ENCODE assay signal across 7 cellular contexts in genomic region chr12:71439613-71440392, GRCh38. TPM values are rescaled to one million over a fixed set of nuclear protein-coding genes. Genes with fewer than 3 reads are reported as not detected.
DNase-seq lines count a peak whose midpoint lies in the region; ATAC-seq and TF ChIP-seq lines count a peak whose summit lies in the region.

A gene with protein sequence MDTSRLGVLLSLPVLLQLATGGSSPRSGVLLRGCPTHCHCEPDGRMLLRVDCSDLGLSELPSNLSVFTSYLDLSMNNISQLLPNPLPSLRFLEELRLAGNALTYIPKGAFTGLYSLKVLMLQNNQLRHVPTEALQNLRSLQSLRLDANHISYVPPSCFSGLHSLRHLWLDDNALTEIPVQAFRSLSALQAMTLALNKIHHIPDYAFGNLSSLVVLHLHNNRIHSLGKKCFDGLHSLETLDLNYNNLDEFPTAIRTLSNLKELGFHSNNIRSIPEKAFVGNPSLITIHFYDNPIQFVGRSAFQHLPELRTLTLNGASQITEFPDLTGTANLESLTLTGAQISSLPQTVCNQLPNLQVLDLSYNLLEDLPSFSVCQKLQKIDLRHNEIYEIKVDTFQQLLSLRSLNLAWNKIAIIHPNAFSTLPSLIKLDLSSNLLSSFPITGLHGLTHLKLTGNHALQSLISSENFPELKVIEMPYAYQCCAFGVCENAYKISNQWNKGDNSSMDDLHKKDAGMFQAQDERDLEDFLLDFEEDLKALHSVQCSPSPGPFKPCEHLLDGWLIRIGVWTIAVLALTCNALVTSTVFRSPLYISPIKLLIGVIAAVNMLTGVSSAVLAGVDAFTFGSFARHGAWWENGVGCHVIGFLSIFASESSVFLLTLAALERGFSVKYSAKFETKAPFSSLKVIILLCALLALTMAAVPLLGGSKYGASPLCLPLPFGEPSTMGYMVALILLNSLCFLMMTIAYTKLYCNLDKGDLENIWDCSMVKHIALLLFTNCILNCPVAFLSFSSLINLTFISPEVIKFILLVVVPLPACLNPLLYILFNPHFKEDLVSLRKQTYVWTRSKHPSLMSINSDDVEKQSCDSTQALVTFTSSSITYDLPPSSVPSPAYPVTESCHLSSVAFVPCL (plus strand): TSS chr12:71439798. CDS start chr12:71440081, 283 bp downstream.

- POLR2A ChIA-PET in naive thymus-derived CD4-positive, alpha-beta T cell (lab: Charles Lee), result no interaction called here

- no peak within 1 kb of the TSS for H3K27ac Mint-ChIP-seq in naive thymus-derived CD4-positive, alpha-beta T cell

- H3K9me3 ChIP-seq in HUES6 (ENCODE audit: control insufficient read depth, insufficient read depth, low read depth, low read length), result peaks cover 19% of the 10 kb centered on the region
- peaks cover 0 to 11% (median 0%) of the 10 kb centered on the region in 3 experiments for H3K9me3 ChIP-seq in naive thymus-derived CD4-positive, alpha-beta T cell (ENCODE audit: control insufficient read depth in 2 of 3, low read length in 3 of 3)

- peaks cover 9 to 30% (median 22%) of the 10 kb centered on the region in 11 donors for H3K9me3 Mint-ChIP-seq in naive thymus-derived CD4-positive, alpha-beta T cell

- no peak within 1 kb of the TSS; the same call in 1 of the 2 replicates for H3K27ac ChIP-seq in HUES6 (ENCODE audit: low read depth, low read length)
- H3K27ac ChIP-seq in naive thymus-derived CD4-positive, alpha-beta T cell (ENCODE audit: low read depth, low read length), result no peak within 1 kb of the TSS

- peak within 1 kb of the TSS; percentile 74 for H3K9ac ChIP-seq in HUES6 (ENCODE audit: low read length)

- H3K27me3 ChIP-seq in HUES6 (ENCODE audit: control insufficient read depth, insufficient read depth, low read length), result peaks cover 64% of the 10 kb centered on the region
- H3K27me3 ChIP-seq in naive thymus-derived CD4-positive, alpha-beta T cell (ENCODE audit: control insufficient read depth in 2 of 2, insufficient read depth in 2 of 2, low read length in 2 of 2), result peaks cover 0 to 11% of the 10 kb centered on the region in 2 donors

- no peaks in the 10 kb centered on the region for H3K36me3 ChIP-seq in HUES6 (ENCODE audit: control insufficient read depth, insufficient read depth, low read length)
- no peaks in the 10 kb centered on the region for H3K36me3 ChIP-seq in naive thymus-derived CD4-positive, alpha-beta T cell (ENCODE audit: control insufficient read depth in 2 of 3, insufficient read depth in 3 of 3, low read length in 3 of 3)

- no peak for TF ChIP-seq CTCF in GM13976 (IDR thresholded peaks at IDR 0.05; ENCODE audit: borderline replicate concordance, control extremely low read depth, extremely low read depth, insufficient read depth, missing control alignments)

- H3K4me3 Mint-ChIP-seq in naive thymus-derived CD4-positive, alpha-beta T cell, result peak within 1 kb of the TSS; percentile 72 to 93 (median 84)

- H3K4me1 Mint-ChIP-seq in naive thymus-derived CD4-positive, alpha-beta T cell, result peaks cover 12 to 25% (median 22%) of the 10 kb centered on the region in 7 donors

- peaks cover 61 to 73% (median 69%) of the 10 kb centered on the region in 5 donors for H3K27me3 Mint-ChIP-seq in naive thymus-derived CD4-positive, alpha-beta T cell

- H3K4me3 ChIP-seq in HUES6 (ENCODE audit: low read depth, low read length), result peak within 1 kb of the TSS; percentile 65
- H3K4me3 ChIP-seq in naive thymus-derived CD4-positive, alpha-beta T cell (ENCODE audit: low read length), result peak within 1 kb of the TSS; percentile 17

- intact Hi-C loops in naive thymus-derived CD4-positive, alpha-beta T cell (cut with micrococcal nuclease), result no loop called here

- DNase-seq in GM13976 (ENCODE audit: low spot score) (peak; percentile 45), fibroblast of peridontal ligament (ENCODE audit: extremely low read depth) (peak; percentile 16), OCI-M2 (lab: John Stamatoyannopoulos, UW; ENCODE audit: unreplicated experiment) (no peak)
- peak; percentile 11 to 15 for DNase-seq in activated CD4-positive, alpha-beta T cell treated with anti-CD3 and anti-CD28 coated beads, Interleukin-2, amount 50 U/mL, for 48 hours
- DNase-seq in naive thymus-derived CD4-positive, alpha-beta T cell, result peak in 3 of 9 donors; percentile 7 to 24 (median 12)

- peaks cover 2 to 17% (median 7%) of the 10 kb centered on the region in 5 donors for H3K36me3 Mint-ChIP-seq in naive thymus-derived CD4-positive, alpha-beta T cell

- CTCF ChIA-PET in naive thymus-derived CD4-positive, alpha-beta T cell (lab: Charles Lee), result no interaction called here

- in situ Hi-C loops in GM13976 (cut with MboI; ENCODE audit: low sequenced_read_pairs, unreplicated experiment), result no loop called here

- ATAC-seq in naive thymus-derived CD4-positive, alpha-beta T cell, result peak; percentile 32
- ATAC-seq in HG02840 (IDR thresholded peaks at IDR 0.05; ENCODE audit: low FRiP score, unreplicated experiment), result no peak

- 0 out of 2 replicates have a peak, but pooled peaks cover 10% of the 10 kb centered on the region for H3K4me1 ChIP-seq in HUES6 (ENCODE audit: control insufficient read depth, insufficient read depth, low read length)
- H3K4me1 ChIP-seq in naive thymus-derived CD4-positive, alpha-beta T cell (ENCODE audit: control insufficient read depth in 2 of 2, insufficient read depth in 2 of 2, low read length in 2 of 2), result peaks cover 0 to 7% of the 10 kb centered on the region in 2 donors

RNA-seq across cellular contexts. Expression of the gene that starts here (rescaled TPM):
- total RNA-seq in naive thymus-derived CD4-positive, alpha-beta T cell, result not detected
- not detected for polyA plus RNA-seq in naive thymus-derived CD4-positive, alpha-beta T cell

Comparison
In these comparisons a context has a peak if more than half of its experiments do, and no peak if none do; other contexts are left out.
1. Peak in ATAC-seq and H3K4me3 ChIP-seq in naive thymus-derived CD4-positive, alpha-beta T cell; RNA of the gene not detected or under 1 TPM.